In genomic region chr12:5036031-5036430, GRCh38 we compare ENCODE assay signal across 20 cellular contexts. TPM values are rescaled to one million over a fixed set of nuclear protein-coding genes. Genes with fewer than 3 reads are reported as not detected.
"Had no signal": no experiment of that assay in that cellular context is flagged by ENCODE, and none has a peak within 500 bp of the region (broad histone marks: within the 10 kb centered on the region; RNA-seq: fewer than 3 reads in every experiment).

No MANE protein-coding gene starts in this region.

- H3K9me3 ChIP-seq: SK-N-SH had no signal

- H3K4me2 ChIP-seq: SK-N-SH had no signal

- H3K27ac ChIP-seq: RWPE1 had no signal

- DNase-seq: KBM-7, MV-4-11, NCI-H1048, NCI-H1105, NCI-H1436 treated with DMSO at 0.1 percent for 48 hours, NCI-H1694, NCI-H187 treated with DMSO at 0.1 percent for 48 hours, NCI-H2029 treated with DMSO at 0.1 percent for 48 hours, NCI-H345, NCI-H446 treated with DMSO at 0.1 percent for 48 hours, NCI-H510A treated with DMSO at 0.1 percent for 48 hours, NCI-H526 treated with DMSO at 0.1 percent for 48 hours, NCI-H774, SHP77, SK-N-SH had no signal

- H3K9ac ChIP-seq: SK-N-SH had no signal

- H3K9me2 ChIP-seq: SK-N-SH had no signal

RNA-seq across cellular contexts. Expression of gene KCNA5, which starts 7.6 kb away (rescaled TPM):
- total RNA-seq: HT-29, LHCN-M2, MCF 10A, SK-MEL-5 had no signal
- polyA plus RNA-seq: SK-N-SH had no signal
